ENCODE assay signal across 15 cellular contexts in genomic region chr1:31961536-31961935, GRCh38. TPM values are rescaled to one million over a fixed set of nuclear protein-coding genes. Genes with fewer than 3 reads are reported as not detected.
A peak's percentile ranks its signal among the peaks of the same experiment; 100 is the strongest.
DNase-seq lines count a peak whose midpoint lies in the region; ATAC-seq and TF ChIP-seq lines count a peak whose summit lies in the region.
"Had no signal": no experiment of that assay in that cellular context is flagged by ENCODE, and none has a peak within 500 bp of the region (broad histone marks: within the 10 kb centered on the region; RNA-seq: fewer than 3 reads in every experiment).

No MANE protein-coding gene starts in this region.

- peaks cover 2% of the 10 kb centered on the region for H3K36me3 Mint-ChIP-seq in activated CD4-positive, alpha-beta T cell treated with anti-CD3 and anti-CD28 coated beads, Interleukin-2, amount 10 ng/mL, durations not matched to agents 24 days and 14 days (ENCODE audit: low read depth)
- H3K36me3 Mint-ChIP-seq in IgD-negative memory B cell, result no peaks in the 10 kb centered on the region
- H3K36me3 Mint-ChIP-seq in activated T-helper 17 cell treated with anti-CD3 and anti-CD28 coated beads, Interleukin-2, amount 50 U/mL, for 72 hours (ENCODE audit: low read depth), result no peaks in the 10 kb centered on the region
- no peaks in the 10 kb centered on the region for H3K36me3 Mint-ChIP-seq in nephron progenitor cell (ENCODE audit: low read depth)

- peak overlapping the region; percentile 45 for H3K4me3 Mint-ChIP-seq in activated CD4-positive, alpha-beta T cell treated with anti-CD3 and anti-CD28 coated beads, Interleukin-2, amount 10 ng/mL, durations not matched to agents 24 days and 14 days
- H3K4me3 Mint-ChIP-seq in IgD-negative memory B cell, result peak overlapping the region in 2 of 4 donors; percentile 71 to 82
- H3K4me3 Mint-ChIP-seq in activated T-helper 17 cell treated with anti-CD3 and anti-CD28 coated beads, Interleukin-2, amount 50 U/mL, for 72 hours, result peak overlapping the region; percentile 25
- no peak overlapping the region for H3K4me3 Mint-ChIP-seq in nephron progenitor cell
- H3K4me3 Mint-ChIP-seq: neural crest cell had no signal

- no peaks in the 10 kb centered on the region for H3K9me3 ChIP-seq in esophagus squamous epithelium
- H3K9me3 ChIP-seq: right lobe of liver had no signal

- H3K4me3 ChIP-seq in esophagus squamous epithelium, result no peak overlapping the region
- H3K4me3 ChIP-seq: right lobe of liver had no signal

- H3K27ac Mint-ChIP-seq in activated CD4-positive, alpha-beta T cell treated with anti-CD3 and anti-CD28 coated beads, Interleukin-2, amount 10 ng/mL, durations not matched to agents 24 days and 14 days, result peak overlapping the region; percentile 81
- H3K27ac Mint-ChIP-seq in IgD-negative memory B cell (peak overlapping the region in 2 of 3 donors; percentile 40 to 97), nephron progenitor cell (peak overlapping the region; percentile 5)
- H3K27ac Mint-ChIP-seq in activated T-helper 17 cell treated with anti-CD3 and anti-CD28 coated beads, Interleukin-2, amount 50 U/mL, for 72 hours, result no peak overlapping the region

- WGBS in esophagus squamous epithelium, 2 donors, result 69 to 85% methylated on average over 6 to 8 of the region's 8 CpGs

- no peak overlapping the region for H3K27ac ChIP-seq in esophagus squamous epithelium
- H3K27ac ChIP-seq: right lobe of liver had no signal

- TF ChIP-seq POLR2A in esophagus squamous epithelium (IDR thresholded peaks at IDR 0.05), result no peak

- intact Hi-C loops in activated CD4-positive, alpha-beta T cell treated with anti-CD3 and anti-CD28 coated beads, Interleukin-2, amount 10 ng/mL, durations not matched to agents 24 days and 14 days (cut with micrococcal nuclease), result no loop called here
- intact Hi-C loops in esophagus squamous epithelium (cut with DNase I), result loop anchor here (10.0 kb wide), 2 partner anchors 147 to 297 kb away; partner anchors contain the start of gene SPOCD1

- no peak for ATAC-seq in activated T-helper 17 cell treated with anti-CD3 and anti-CD28 coated beads, Interleukin-2, amount 50 U/mL, for 72 hours (replicated peaks)
- ATAC-seq: left lobe of liver, right lobe of liver had no signal

- no peaks in the 10 kb centered on the region for H3K36me3 ChIP-seq in esophagus squamous epithelium
- H3K36me3 ChIP-seq: right lobe of liver had no signal

- H3K4me1 ChIP-seq in esophagus squamous epithelium, result peaks cover 0 to 34% (median 11%) of the 10 kb centered on the region in 3 donors

- peaks cover 63% of the 10 kb centered on the region for H3K4me1 Mint-ChIP-seq in activated CD4-positive, alpha-beta T cell treated with anti-CD3 and anti-CD28 coated beads, Interleukin-2, amount 10 ng/mL, durations not matched to agents 24 days and 14 days
- H3K4me1 Mint-ChIP-seq in IgD-negative memory B cell (peaks cover 21 to 26% (median 24%) of the 10 kb centered on the region in 3 donors), nephron progenitor cell (peaks cover 11% of the 10 kb centered on the region)
- peaks cover 15% of the 10 kb centered on the region for H3K4me1 Mint-ChIP-seq in activated T-helper 17 cell treated with anti-CD3 and anti-CD28 coated beads, Interleukin-2, amount 50 U/mL, for 72 hours

- H3K27me3 Mint-ChIP-seq in activated CD4-positive, alpha-beta T cell treated with anti-CD3 and anti-CD28 coated beads, Interleukin-2, amount 10 ng/mL, durations not matched to agents 24 days and 14 days, result no peaks in the 10 kb centered on the region
- H3K27me3 Mint-ChIP-seq in IgD-negative memory B cell, result no peaks in the 10 kb centered on the region
- H3K27me3 Mint-ChIP-seq in activated T-helper 17 cell treated with anti-CD3 and anti-CD28 coated beads, Interleukin-2, amount 50 U/mL, for 72 hours, result no peaks in the 10 kb centered on the region
- peaks cover 30% of the 10 kb centered on the region for H3K27me3 Mint-ChIP-seq in nephron progenitor cell (ENCODE audit: low read depth, poor library complexity)

- no peaks in the 10 kb centered on the region for H3K27me3 ChIP-seq in esophagus squamous epithelium
- H3K27me3 ChIP-seq: right lobe of liver had no signal

- no peaks in the 10 kb centered on the region for H3K9me3 Mint-ChIP-seq in activated CD4-positive, alpha-beta T cell treated with anti-CD3 and anti-CD28 coated beads, Interleukin-2, amount 10 ng/mL, durations not matched to agents 24 days and 14 days
- no peaks in the 10 kb centered on the region for H3K9me3 Mint-ChIP-seq in IgD-negative memory B cell
- no peaks in the 10 kb centered on the region for H3K9me3 Mint-ChIP-seq in activated T-helper 17 cell treated with anti-CD3 and anti-CD28 coated beads, Interleukin-2, amount 50 U/mL, for 72 hours
- no peaks in the 10 kb centered on the region for H3K9me3 Mint-ChIP-seq in nephron progenitor cell
- H3K9me3 Mint-ChIP-seq: neural crest cell had no signal

- DNase-seq in activated CD4-positive, alpha-beta T cell treated with anti-CD3 and anti-CD28 coated beads, Interleukin-2, amount 10 ng/mL, durations not matched to agents 24 days and 14 days, result no peak
- DNase-seq in activated CD4-positive, alpha-beta T cell treated with anti-CD3 and anti-CD28 coated beads for 48 hours, result no peak
- DNase-seq in nephron progenitor cell, result no peak
- DNase-seq in esophagus squamous epithelium (lab: John Stamatoyannopoulos, UW), result no peak
- no peak for DNase-seq in 8988T
- no peak for DNase-seq in medulla oblongata (ENCODE audit: extremely low spot score)
- DNase-seq: Calu3; dermis blood vessel endothelial cell; NCI-H774; right lobe of liver; stimulated activated CD4-positive, alpha-beta T cell treated with anti-CD3 and anti-CD28 coated beads, Interleukin-4, amount 100 ng/mL, for 4 hours had no signal

- TF ChIP-seq CTCF in nephron progenitor cell (IDR thresholded peaks at IDR 0.05) (no peak), esophagus squamous epithelium (IDR thresholded peaks at IDR 0.05) (no peak)

RNA-seq across cellular contexts. Expression of gene PTP4A2, which starts 23.4 kb away (rescaled TPM):
- 363 and 390 TPM in 2 replicates for total RNA-seq in activated CD4-positive, alpha-beta T cell treated with anti-CD3 and anti-CD28 coated beads, Interleukin-2, amount 10 ng/mL, durations not matched to agents 24 days and 14 days
- 216 TPM for polyA plus RNA-seq in IgD-negative memory B cell
- total RNA-seq in activated T-helper 17 cell treated with anti-CD3 and anti-CD28 coated beads, Interleukin-2, amount 50 U/mL, for 72 hours, result 100 to 1,000 TPM; 285 to 351 TPM
- total RNA-seq in esophagus squamous epithelium, result 100 to 1,000 TPM in 3 of 4 donors, 10 to 100 TPM in 1; 71.4 to 122 (median 108) TPM

RNA-seq across cellular contexts. Expression of gene KHDRBS1, which starts 52.1 kb away (rescaled TPM):
- 174 and 175 TPM in 2 replicates for total RNA-seq in activated CD4-positive, alpha-beta T cell treated with anti-CD3 and anti-CD28 coated beads, Interleukin-2, amount 10 ng/mL, durations not matched to agents 24 days and 14 days
- polyA plus RNA-seq in IgD-negative memory B cell, result 123 TPM
- 100 to 1,000 TPM; 140 to 177 TPM for total RNA-seq in activated T-helper 17 cell treated with anti-CD3 and anti-CD28 coated beads, Interleukin-2, amount 50 U/mL, for 72 hours
- 10 to 100 TPM; 56.5 to 72.4 (median 70.8) TPM for total RNA-seq in esophagus squamous epithelium
